8 cellular contexts compared by ENCODE assay signal in the genomic region with DNA sequence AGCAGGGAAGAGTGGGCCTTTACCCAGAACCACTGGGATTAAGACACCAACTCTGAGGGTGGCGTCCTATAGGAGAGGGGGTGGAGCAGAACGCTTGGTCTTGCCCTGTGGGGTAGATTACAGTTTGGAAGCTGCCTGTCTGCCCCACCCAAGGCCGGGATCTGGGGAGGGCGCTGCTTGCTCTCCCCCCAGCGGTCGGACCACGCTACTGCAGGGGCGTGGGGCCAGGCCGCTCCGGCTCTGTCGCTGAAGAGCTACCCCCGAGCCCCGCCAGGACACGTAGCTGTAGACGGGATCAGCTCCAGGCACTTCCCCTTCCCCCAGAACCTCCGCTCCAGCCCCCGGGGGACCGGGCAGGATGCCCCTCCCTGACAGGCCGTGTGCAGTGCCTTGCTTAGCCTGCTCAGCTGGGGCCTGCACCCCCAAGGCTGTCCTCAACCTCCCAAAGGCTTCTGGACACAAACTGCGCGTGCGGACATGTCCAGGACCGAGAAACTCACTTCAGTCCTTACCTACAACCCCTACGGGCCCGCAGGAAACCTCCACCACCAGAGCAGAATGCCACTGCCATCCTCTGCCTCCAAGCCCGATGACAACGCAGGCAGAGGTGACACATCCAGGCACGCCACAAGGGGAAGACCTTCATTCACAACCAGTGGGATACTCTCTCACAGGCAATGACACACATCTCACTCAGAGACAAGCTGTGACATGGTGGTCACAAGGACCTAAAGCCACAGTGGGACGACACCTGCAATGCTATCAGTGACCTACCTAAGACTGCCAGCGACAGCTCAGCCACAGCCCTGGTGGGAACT. TPM values are rescaled to one million over a fixed set of nuclear protein-coding genes. Genes with fewer than 3 reads are reported as not detected.
DNase-seq lines count a peak whose midpoint lies in the region; ATAC-seq and TF ChIP-seq lines count a peak whose summit lies in the region.

No MANE protein-coding gene starts in this region.

- H3F3A ChIP-seq in GM23338 (replicated peaks; ENCODE audit: low read depth), result 0 out of 2 replicates have a peak, but pooled peaks cover 3% of the 10 kb centered on the region

- no peaks in the 10 kb centered on the region for H3K79me2 ChIP-seq in GM23338 (replicated peaks; ENCODE audit: insufficient read depth)

- peak; percentile 94 for TF ChIP-seq CTCF in CD8-positive, alpha-beta T cell (IDR thresholded peaks at IDR 0.05)
- TF ChIP-seq CTCF in GM23338 (conservative IDR thresholded peaks at IDR 0.05; ENCODE audit: low read depth in 2 of 2) (peak; percentile 79 to 90), liver (IDR thresholded peaks at IDR 0.05; ENCODE audit: low read depth, low read length, missing input control) (peak; percentile 97)

- CTCF ChIA-PET in CD8-positive, alpha-beta T cell (lab: Charles Lee), result interaction anchor here (0.5 to 13.8 kb wide), 44 partner anchors 8 to 793 kb away, joined by 3 to 265 read pairs (median 4); partner anchors contain the start of genes BSCL2 and SCGB1A1
- CTCF ChIA-PET in activated CD4-positive, alpha-beta T cell treated with anti-CD3 and anti-CD28 coated beads, Interleukin-2, amount 10 ng/mL, durations not matched to agents 7 days and 5 days (lab: Charles Lee), result interaction anchor here (0.6 to 10.0 kb wide), 43 partner anchors 10 to 1327 kb away, joined by 3 to 83 read pairs (median 3); partner anchors contain the start of genes C11orf98, CSKMT, INTS5 and SCGB1A1

- H3K36me3 Mint-ChIP-seq in CD8-positive, alpha-beta T cell, result peaks cover 16% of the 10 kb centered on the region
- no peaks in the 10 kb centered on the region for H3K36me3 Mint-ChIP-seq in GM23338 (ENCODE audit: low read depth)
- peaks cover 6% of the 10 kb centered on the region for H3K36me3 Mint-ChIP-seq in activated CD4-positive, alpha-beta T cell treated with anti-CD3 and anti-CD28 coated beads, Interleukin-2, amount 10 ng/mL, durations not matched to agents 7 days and 5 days (ENCODE audit: low read depth)

- peak overlapping the region; percentile 52 for H3K4me3 ChIP-seq in CD8-positive, alpha-beta T cell (ENCODE audit: low read depth, low read length)
- peak overlapping the region; percentile 88 for H3K4me3 ChIP-seq in GM23338
- H3K4me3 ChIP-seq in liver (ENCODE audit: low read depth in 1 of 3, low read length in 3 of 3), result peak overlapping the region in 2 of 3 donors; percentile 34 to 91

- peak; percentile 64 for ATAC-seq in CD8-positive, alpha-beta T cell
- peak; percentile 38 for ATAC-seq in GM23338
- ATAC-seq in HG02571 (IDR thresholded peaks at IDR 0.05; ENCODE audit: unreplicated experiment), result no peak

- peaks cover 84% of the 10 kb centered on the region for H3K4me1 ChIP-seq in CD8-positive, alpha-beta T cell (ENCODE audit: insufficient read depth, low read length)
- H3K4me1 ChIP-seq in GM23338 (ENCODE audit: insufficient read depth) (peaks cover 38% of the 10 kb centered on the region; the same call in 1 of the 2 replicates), liver (ENCODE audit: control insufficient read depth in 4 of 4, insufficient read depth in 4 of 4, low read length in 3 of 4) (peaks cover 20 to 86% (median 68%) of the 10 kb centered on the region in 4 donors)

- no peaks in the 10 kb centered on the region for H3K9me3 Mint-ChIP-seq in CD8-positive, alpha-beta T cell
- no peaks in the 10 kb centered on the region; the same call in 2 of the 3 replicates for H3K9me3 Mint-ChIP-seq in GM23338
- H3K9me3 Mint-ChIP-seq in activated CD4-positive, alpha-beta T cell treated with anti-CD3 and anti-CD28 coated beads, Interleukin-2, amount 10 ng/mL, durations not matched to agents 7 days and 5 days, result no peaks in the 10 kb centered on the region

- peak overlapping the region; percentile 93 for H3K27ac Mint-ChIP-seq in CD8-positive, alpha-beta T cell
- no peak overlapping the region for H3K27ac Mint-ChIP-seq in GM23338
- peak overlapping the region; percentile 80 for H3K27ac Mint-ChIP-seq in activated CD4-positive, alpha-beta T cell treated with anti-CD3 and anti-CD28 coated beads, Interleukin-2, amount 10 ng/mL, durations not matched to agents 7 days and 5 days

- peak overlapping the region; percentile 94 for H3K4me3 Mint-ChIP-seq in CD8-positive, alpha-beta T cell
- H3K4me3 Mint-ChIP-seq in GM23338, result peak overlapping the region; percentile 58
- peak overlapping the region; percentile 98 for H3K4me3 Mint-ChIP-seq in activated CD4-positive, alpha-beta T cell treated with anti-CD3 and anti-CD28 coated beads, Interleukin-2, amount 10 ng/mL, durations not matched to agents 7 days and 5 days

- intact Hi-C loops in CD8-positive, alpha-beta T cell (cut with DNase I, micrococcal nuclease), result loop anchor here (1.0 to 2.0 kb wide), 5 partner anchors 14 to 149 kb away; no protein-coding TSS in a partner anchor

- H2AFZ ChIP-seq in GM23338, result peak overlapping the region; percentile 98

- H3K9ac ChIP-seq in liver (ENCODE audit: low read depth in 1 of 2, low read length in 2 of 2), result peak overlapping the region in 1 of 2 donors; percentile 12

- peaks cover 73% of the 10 kb centered on the region for H3K4me1 Mint-ChIP-seq in CD8-positive, alpha-beta T cell (ENCODE audit: low read depth)
- H3K4me1 Mint-ChIP-seq in GM23338, result peaks cover 56% of the 10 kb centered on the region
- peaks cover 76% of the 10 kb centered on the region for H3K4me1 Mint-ChIP-seq in activated CD4-positive, alpha-beta T cell treated with anti-CD3 and anti-CD28 coated beads, Interleukin-2, amount 10 ng/mL, durations not matched to agents 7 days and 5 days

- no peaks in the 10 kb centered on the region for H3K27me3 Mint-ChIP-seq in CD8-positive, alpha-beta T cell (ENCODE audit: low read depth)
- peaks cover 59% of the 10 kb centered on the region for H3K27me3 Mint-ChIP-seq in GM23338 (ENCODE audit: insufficient read depth, low read depth, poor library complexity)
- H3K27me3 Mint-ChIP-seq in activated CD4-positive, alpha-beta T cell treated with anti-CD3 and anti-CD28 coated beads, Interleukin-2, amount 10 ng/mL, durations not matched to agents 7 days and 5 days, result peaks cover 6% of the 10 kb centered on the region

- no peaks in the 10 kb centered on the region for H3K36me3 ChIP-seq in CD8-positive, alpha-beta T cell (ENCODE audit: insufficient read depth, low read length)
- H3K36me3 ChIP-seq in GM23338 (ENCODE audit: insufficient read depth) (no peaks in the 10 kb centered on the region), liver (ENCODE audit: control insufficient read depth in 4 of 4, insufficient read depth in 3 of 4, low read depth in 1 of 4, low read length in 3 of 4) (no peaks in the 10 kb centered on the region)

- peak in 6 of 7 experiments; percentile 60 to 84 (median 73) for DNase-seq in CD8-positive, alpha-beta T cell
- DNase-seq in GM23338 (ENCODE audit: low spot score) (peak; percentile 86), NCI-H460 (ENCODE audit: extremely low read depth, low read depth) (peak; percentile 51), dermis blood vessel endothelial cell (peak; percentile 87)
- peak; percentile 75 for DNase-seq in activated CD4-positive, alpha-beta T cell treated with anti-CD3 and anti-CD28 coated beads, Interleukin-2, amount 10 ng/mL, durations not matched to agents 7 days and 5 days
- peak; percentile 71 to 72 for DNase-seq in stimulated activated CD4-positive, alpha-beta T cell treated with anti-CD3 and anti-CD28 coated beads, Interleukin-4, amount 100 ng/mL, for 48 hours (ENCODE audit: low read depth in 2 of 2)

- no peaks in the 10 kb centered on the region for H3K9me3 ChIP-seq in CD8-positive, alpha-beta T cell (ENCODE audit: low read length)
- no peaks in the 10 kb centered on the region for H3K9me3 ChIP-seq in liver (ENCODE audit: control insufficient read depth in 4 of 4, low read length in 3 of 4)

- peak overlapping the region; percentile 79 for H3K27ac ChIP-seq in CD8-positive, alpha-beta T cell (ENCODE audit: low read depth, low read length)
- no peak overlapping the region for H3K27ac ChIP-seq in GM23338 (ENCODE audit: low read depth)
- peak overlapping the region; percentile 72 to 94 for H3K27ac ChIP-seq in liver (ENCODE audit: low read depth in 1 of 2, low read length in 2 of 2)

- peak; percentile 87 to 92 for TF ChIP-seq RAD21 in liver (IDR thresholded peaks at IDR 0.05)

- H3K9me2 ChIP-seq in GM23338 (ENCODE audit: insufficient read depth), result no peaks in the 10 kb centered on the region

- no peaks in the 10 kb centered on the region for H4K20me1 ChIP-seq in GM23338 (replicated peaks; ENCODE audit: insufficient read depth)

- no peaks in the 10 kb centered on the region for H3K27me3 ChIP-seq in CD8-positive, alpha-beta T cell (ENCODE audit: insufficient read depth, low read length)
- H3K27me3 ChIP-seq in GM23338 (ENCODE audit: insufficient read depth) (peaks cover 68% of the 10 kb centered on the region), liver (ENCODE audit: control insufficient read depth in 4 of 4, insufficient read depth in 4 of 4, low read length in 3 of 4) (no peaks in the 10 kb centered on the region)

- H3K4me2 ChIP-seq in GM23338, result peak overlapping the region; percentile 88

- WGBS in liver, result 9% methylated on average over 30 of the region's 30 CpGs

- POLR2A ChIA-PET in CD8-positive, alpha-beta T cell (lab: Charles Lee), result interaction anchor here (0.9 to 5.7 kb wide), 3 partner anchors 13 to 118 kb away, joined by 3 to 89 read pairs (median 3); no protein-coding TSS in a partner anchor
- POLR2A ChIA-PET in activated CD4-positive, alpha-beta T cell treated with anti-CD3 and anti-CD28 coated beads, Interleukin-2, amount 10 ng/mL, durations not matched to agents 7 days and 5 days (lab: Charles Lee), result interaction anchor here (1.2 kb wide), 1 partner anchor 14 kb away, joined by 5 read pairs; no protein-coding TSS in a partner anchor

RNA-seq across cellular contexts. Expression of gene AHNAK, which starts 3.6 kb away (rescaled TPM):
- 100 to 1,000 TPM; 185 to 188 TPM for total RNA-seq in CD8-positive, alpha-beta T cell
- total RNA-seq in GM23338 (2014; rRNA removed; shearing (Covaris generic)), result 1.7 and 2.1 TPM in 2 replicates
- 0.91 and 1.1 TPM in 2 replicates for polyA plus RNA-seq in GM23338 (2016; fragmentation: Nextera tagmentation; extraction: Ambion mirVana)
- 80.2 and 86.0 TPM in 2 replicates for total RNA-seq in NCI-H460 (2014; rRNA removed; shearing (Covaris generic))
- 15.6 and 35.6 TPM in 2 replicates for polyA plus RNA-seq in NCI-H460 (2014; cell fraction: nucleus; rRNA removed)
- total RNA-seq in activated CD4-positive, alpha-beta T cell treated with anti-CD3 and anti-CD28 coated beads, Interleukin-2, amount 10 ng/mL, durations not matched to agents 7 days and 5 days, result 100 to 1,000 TPM; 206 to 237 TPM
- total RNA-seq in dermis blood vessel endothelial cell, result 517 and 766 TPM in 2 replicates
- 100 to 1,000 TPM in 1 of 2 donors, 10 to 100 TPM in 1; 53.6 to 110 TPM for total RNA-seq in liver
- 10 to 100 TPM; 22.6 to 22.7 TPM for polyA plus RNA-seq in liver

RNA-seq across cellular contexts. Expression of gene EEF1G, which starts 30.7 kb away (rescaled TPM):
- 1,000 to 10,000 TPM; 2,174 to 2,204 TPM for total RNA-seq in CD8-positive, alpha-beta T cell
- 1,200 and 1,316 TPM in 2 replicates for total RNA-seq in GM23338 (2014; rRNA removed; shearing (Covaris generic))
- polyA plus RNA-seq in GM23338 (2016; fragmentation: Nextera tagmentation; extraction: Ambion mirVana) (696 and 736 TPM in 2 replicates), liver (100 to 1,000 TPM; 251 to 566 TPM)
- total RNA-seq in NCI-H460 (2014; rRNA removed; shearing (Covaris generic)), result 2,030 and 2,160 TPM in 2 replicates
- polyA plus RNA-seq in NCI-H460 (2014; cell fraction: nucleus; rRNA removed), result 1,275 and 1,296 TPM in 2 replicates
- total RNA-seq in activated CD4-positive, alpha-beta T cell treated with anti-CD3 and anti-CD28 coated beads, Interleukin-2, amount 10 ng/mL, durations not matched to agents 7 days and 5 days, result 1,000 to 10,000 TPM; 1,239 to 1,470 TPM
- total RNA-seq in dermis blood vessel endothelial cell (1,345 and 1,561 TPM in 2 replicates), liver (100 to 1,000 TPM; 373 to 640 TPM)

RNA-seq across cellular contexts. Expression of gene TUT1, which starts 48.4 kb away (rescaled TPM):
- 10 to 100 TPM; 15.3 to 17.7 TPM for total RNA-seq in CD8-positive, alpha-beta T cell
- total RNA-seq in GM23338 (2014; rRNA removed; shearing (Covaris generic)), result 15.2 and 22.2 TPM in 2 replicates
- polyA plus RNA-seq in GM23338 (2016; fragmentation: Nextera tagmentation; extraction: Ambion mirVana) (12.8 and 14.0 TPM in 2 replicates), liver (10 to 100 TPM; 15.2 to 15.8 TPM)
- total RNA-seq in NCI-H460 (2014; rRNA removed; shearing (Covaris generic)), result 6.3 and 6.4 TPM in 2 replicates
- 25.6 and 30.6 TPM in 2 replicates for polyA plus RNA-seq in NCI-H460 (2014; cell fraction: nucleus; rRNA removed)
- 10 to 100 TPM; 24.1 to 26.0 TPM for total RNA-seq in activated CD4-positive, alpha-beta T cell treated with anti-CD3 and anti-CD28 coated beads, Interleukin-2, amount 10 ng/mL, durations not matched to agents 7 days and 5 days
- total RNA-seq in dermis blood vessel endothelial cell (13.8 and 15.1 TPM in 2 replicates), liver (10 to 100 TPM in 1 of 2 donors, 1 to 10 TPM in 1; 5.6 to 12.1 TPM)

RNA-seq across cellular contexts. Expression of gene MTA2, which starts 58.7 kb away (rescaled TPM):
- total RNA-seq in CD8-positive, alpha-beta T cell, result 100 to 1,000 TPM; 148 to 154 TPM
- 93.6 and 102 TPM in 2 replicates for total RNA-seq in GM23338 (2014; rRNA removed; shearing (Covaris generic))
- polyA plus RNA-seq in GM23338 (2016; fragmentation: Nextera tagmentation; extraction: Ambion mirVana), result 22.1 and 22.9 TPM in 2 replicates
- 67.7 and 79.0 TPM in 2 replicates for total RNA-seq in NCI-H460 (2014; rRNA removed; shearing (Covaris generic))
- 96.8 and 129 TPM in 2 replicates for polyA plus RNA-seq in NCI-H460 (2014; cell fraction: nucleus; rRNA removed)
- 100 to 1,000 TPM; 270 to 299 TPM for total RNA-seq in activated CD4-positive, alpha-beta T cell treated with anti-CD3 and anti-CD28 coated beads, Interleukin-2, amount 10 ng/mL, durations not matched to agents 7 days and 5 days
- total RNA-seq in dermis blood vessel endothelial cell, result 190 and 209 TPM in 2 replicates
- 10 to 100 TPM; 43.1 to 55.3 TPM for total RNA-seq in liver
- 10 to 100 TPM in 1 of 2 donors, 1 to 10 TPM in 1; 4.4 to 21.4 TPM for polyA plus RNA-seq in liver

Comparison
In these comparisons a context has a peak if more than half of its experiments do, and no peak if none do; other contexts are left out.
1. RNA of gene AHNAK, which starts 3.6 kb away (total RNA-seq): 517 to 766 TPM in dermis blood vessel endothelial cell, 206 to 237 TPM in activated CD4-positive, alpha-beta T cell treated with anti-CD3 and anti-CD28 coated beads, Interleukin-2, amount 10 ng/mL, durations not matched to agents 7 days and 5 days, 185 to 188 TPM in CD8-positive, alpha-beta T cell, 53.6 to 110 TPM in liver and 80.2 to 86.0 TPM in NCI-H460; 1.7 to 2.1 TPM in GM23338; every median in the first group is over 10 times any median in the second.
2. Peak in every context shown above with its lines, with median percentiles within 50 percentile points of each other: DNase-seq, H3K4me3 ChIP-seq, H3K4me3 Mint-ChIP-seq and CTCF ChIP-seq.